Comparison of ENCODE assay signal across 13 cellular contexts in the genomic region with DNA sequence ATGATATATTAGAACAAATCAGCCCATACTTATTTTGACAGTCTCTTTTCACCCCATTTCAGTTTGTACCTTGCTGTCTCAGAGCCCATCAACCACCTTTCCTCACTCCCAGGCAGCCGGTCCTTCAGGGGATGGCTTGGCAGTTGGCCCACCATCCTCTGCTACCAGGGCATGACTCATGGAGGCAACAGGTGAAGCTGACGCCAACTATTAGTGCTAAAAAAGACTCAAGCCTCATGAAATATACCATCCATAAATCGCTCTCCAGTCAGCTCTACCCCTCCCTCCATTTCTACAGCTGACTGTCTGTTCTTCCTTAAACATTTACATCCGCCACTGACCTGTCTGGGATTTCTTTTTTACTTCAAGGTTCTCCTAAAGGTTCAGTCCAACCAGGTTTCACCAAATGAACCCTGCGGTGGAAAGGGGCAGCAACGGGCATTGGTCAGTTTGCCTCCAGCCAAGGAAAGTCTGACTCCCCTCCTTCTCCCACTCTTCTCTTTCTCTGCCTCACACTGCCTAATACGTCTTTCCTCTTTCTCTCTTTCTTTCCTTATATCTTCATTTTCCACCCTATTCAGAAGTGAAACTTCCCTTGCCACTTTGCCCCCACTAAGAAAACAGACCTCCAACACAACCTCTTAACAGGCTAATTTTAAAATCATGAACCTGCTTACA.
DNase-seq lines count a peak whose midpoint lies in the region; ATAC-seq lines count a peak whose summit lies in the region.
"Had no signal": no experiment of that assay in that cellular context is flagged by ENCODE, and none has a peak within 500 bp of the region (broad histone marks: within the 10 kb centered on the region; RNA-seq: fewer than 3 reads in every experiment).

No MANE protein-coding gene starts in this region.

- H3K27me3 Mint-ChIP-seq in CD4-positive, alpha-beta memory T cell: no peaks in the 10 kb centered on the region
- H3K27me3 Mint-ChIP-seq: activated B cell treated with CpG ODN at 0.5 μM for 24 hours had no signal

- H3K9me3 Mint-ChIP-seq in CD4-positive, alpha-beta memory T cell: peaks cover 0 to 4% (median 1%) of the 10 kb centered on the region in 8 donors
- H3K9me3 Mint-ChIP-seq: activated B cell treated with CpG ODN at 0.5 μM for 24 hours had no signal

- peaks cover 40 to 71% (median 47%) of the 10 kb centered on the region in 4 donors for H3K4me1 Mint-ChIP-seq in CD4-positive, alpha-beta memory T cell

- no peak overlapping the region for H2BK15ac ChIP-seq in mesenchymal stem cell (ENCODE audit: low read depth, poor library complexity, severe bottlenecking)

- peaks cover 59 to 66% of the 10 kb centered on the region in 2 donors for H3K36me3 Mint-ChIP-seq in CD4-positive, alpha-beta memory T cell

- H4K91ac ChIP-seq in mesenchymal stem cell (ENCODE audit: low read length): no peak overlapping the region

- H3K4ac ChIP-seq in mesenchymal stem cell (ENCODE audit: low read depth in 1 of 2, low read length in 2 of 2): no peak overlapping the region

- no peak overlapping the region for H2AFZ ChIP-seq in mesenchymal stem cell (ENCODE audit: low read depth, low read length)
- H2AFZ ChIP-seq: parathyroid adenoma had no signal

- intact Hi-C loops in CD4-positive, alpha-beta memory T cell (cut with micrococcal nuclease): no loop called here

- no peak for ATAC-seq in esophagus mucosa

- POLR2A ChIA-PET in CD4-positive, alpha-beta memory T cell (lab: Charles Lee; ENCODE audit: partially characterized antibody): no interaction called here

- H3K27ac Mint-ChIP-seq in CD4-positive, alpha-beta memory T cell: peak overlapping the region in 4 of 7 donors; percentile 3 to 83 (median 34)
- H3K27ac Mint-ChIP-seq: activated B cell treated with CpG ODN at 0.5 μM for 24 hours had no signal

- peak overlapping the region; percentile 24 for H2BK5ac ChIP-seq in mesenchymal stem cell (ENCODE audit: low read depth, low read length, poor library complexity, severe bottlenecking)

- H3K36me3 ChIP-seq in CD4-positive, alpha-beta memory T cell (ENCODE audit: insufficient read depth, low read length): no peaks in the 10 kb centered on the region
- H3K36me3 ChIP-seq in SJCRH30 (peaks cover 4% of the 10 kb centered on the region), mesenchymal stem cell (ENCODE audit: control insufficient read depth in 1 of 2, insufficient read depth in 2 of 2, low read depth in 1 of 2, low read length in 2 of 2) (no peaks in the 10 kb centered on the region)
- H3K36me3 ChIP-seq: esophagus muscularis mucosa had no signal

- no peak overlapping the region for H2BK12ac ChIP-seq in mesenchymal stem cell (ENCODE audit: low read length in 2 of 2)

- H3K4me2 ChIP-seq in mesenchymal stem cell (ENCODE audit: low read length, poor library complexity, severe bottlenecking): no peak overlapping the region

- no peak overlapping the region for H3K14ac ChIP-seq in mesenchymal stem cell (ENCODE audit: low read length in 2 of 2)

- CTCF ChIA-PET in CD4-positive, alpha-beta memory T cell (lab: Charles Lee; ENCODE audit: partially characterized antibody): interaction anchor here (0.6 to 0.9 kb wide), 3 partner anchors 106 to 155 kb away, joined by 3 to 4 read pairs (median 3); no protein-coding TSS in a partner anchor

- H2BK120ac ChIP-seq in mesenchymal stem cell (ENCODE audit: low read depth, low read length): no peak overlapping the region

- no peaks in the 10 kb centered on the region for H3K27me3 ChIP-seq in CD4-positive, alpha-beta memory T cell (ENCODE audit: insufficient read depth, low read length)
- no peaks in the 10 kb centered on the region for H3K27me3 ChIP-seq in SJCRH30
- no peaks in the 10 kb centered on the region for H3K27me3 ChIP-seq in mesenchymal stem cell (ENCODE audit: control insufficient read depth in 1 of 2, insufficient read depth in 1 of 2, low read length in 2 of 2)
- H3K27me3 ChIP-seq: esophagus muscularis mucosa had no signal

- 82% methylated on average over 7 of the region's 7 CpGs for WGBS in mesenchymal stem cell

- no peak overlapping the region for H3K27ac ChIP-seq in CD4-positive, alpha-beta memory T cell (ENCODE audit: low read depth, low read length)
- H3K27ac ChIP-seq in SJCRH30 (peak overlapping the region; percentile 11; the same call in 1 of the 2 replicates), mesenchymal stem cell (ENCODE audit: low read length, poor library complexity, severe bottlenecking) (no peak overlapping the region)
- H3K27ac ChIP-seq: esophagus muscularis mucosa, parathyroid adenoma had no signal

- no peak for DNase-seq in CD4-positive, alpha-beta memory T cell
- peak; percentile 56 for DNase-seq in G401 (ENCODE audit: low spot score)
- DNase-seq in SJCRH30: peak; percentile 55 to 68
- DNase-seq in mesenchymal stem cell: no peak
- no peak for DNase-seq in HuH-7 (ENCODE audit: low spot score)
- DNase-seq in central memory CD4-positive, alpha-beta T cell: no peak
- no peak for DNase-seq in activated gamma-delta T cell treated with Interleukin-2 at 50 U/mL for 16 hours
- DNase-seq: activated B cell treated with CpG ODN at 0.5 μM for 24 hours, amygdala, DND-41 had no signal

- H3K9me3 ChIP-seq in CD4-positive, alpha-beta memory T cell (ENCODE audit: control insufficient read depth in 1 of 2, low read length in 2 of 2): no peaks in the 10 kb centered on the region
- H3K9me3 ChIP-seq in SJCRH30 (replicated peaks): 0 out of 2 replicates have a peak, but pooled peaks cover 3% of the 10 kb centered on the region
- H3K9me3 ChIP-seq in mesenchymal stem cell (ENCODE audit: control insufficient read depth, low read length): no peaks in the 10 kb centered on the region
- H3K9me3 ChIP-seq: esophagus muscularis mucosa had no signal

- H3K9ac ChIP-seq in mesenchymal stem cell (ENCODE audit: low read length): no peak overlapping the region
- H3K9ac ChIP-seq: parathyroid adenoma had no signal

- no peak overlapping the region for H3K4me3 ChIP-seq in CD4-positive, alpha-beta memory T cell (ENCODE audit: low read length in 2 of 2)
- no peak overlapping the region for H3K4me3 ChIP-seq in SJCRH30
- H3K4me3 ChIP-seq in mesenchymal stem cell (ENCODE audit: insufficient read depth in 1 of 2, low read depth in 1 of 2, low read length in 2 of 2): no peak overlapping the region
- H3K4me3 ChIP-seq: esophagus muscularis mucosa had no signal

- H3K4me1 ChIP-seq in CD4-positive, alpha-beta memory T cell (ENCODE audit: insufficient read depth, low read length): peaks cover 34% of the 10 kb centered on the region
- H3K4me1 ChIP-seq in SJCRH30 (peaks cover 13% of the 10 kb centered on the region), mesenchymal stem cell (ENCODE audit: control insufficient read depth, insufficient read depth, low read depth, low read length) (peaks cover 4% of the 10 kb centered on the region)
- H3K4me1 ChIP-seq: parathyroid adenoma had no signal

- H3K18ac ChIP-seq in mesenchymal stem cell (ENCODE audit: low read depth in 1 of 2, low read length in 2 of 2): no peak overlapping the region

- H3K4me3 Mint-ChIP-seq in CD4-positive, alpha-beta memory T cell: peak overlapping the region in 6 of 8 donors; percentile 13 to 67 (median 33)
- H3K4me3 Mint-ChIP-seq: activated B cell treated with CpG ODN at 0.5 μM for 24 hours had no signal

- no peak overlapping the region for H4K8ac ChIP-seq in mesenchymal stem cell (ENCODE audit: low read length)

- H3K79me1 ChIP-seq in mesenchymal stem cell (replicated peaks; ENCODE audit: low read length, poor library complexity, severe bottlenecking): peaks cover 19% of the 10 kb centered on the region

- H3K23ac ChIP-seq in mesenchymal stem cell (ENCODE audit: low read length in 2 of 2): no peak overlapping the region

- in situ Hi-C loops in G401 (cut with HindIII; ENCODE audit: low sequenced_read_pairs): no loop called here

- H2AK5ac ChIP-seq in mesenchymal stem cell (ENCODE audit: low read length, severe bottlenecking): peak overlapping the region; percentile 26

Comparison
In these comparisons a context has a peak if more than half of its experiments do, and no peak if none do; other contexts are left out.
1. DNase-seq: peak in G401 (single experiment) and SJCRH30 (2 of 2); none in CD4-positive, alpha-beta memory T cell (0 of 5), mesenchymal stem cell (single experiment), HuH-7 (single experiment), central memory CD4-positive, alpha-beta T cell (single experiment) and activated gamma-delta T cell treated with Interleukin-2 at 50 U/mL for 16 hours (single experiment).